ENCODE assay signal across 1 cellular context in genomic region chr19:15449620-15450527, GRCh38.
A peak's percentile ranks its signal among the peaks of the same experiment; 100 is the strongest.
TF ChIP-seq lines count a peak whose summit lies in the region.

A gene with protein sequence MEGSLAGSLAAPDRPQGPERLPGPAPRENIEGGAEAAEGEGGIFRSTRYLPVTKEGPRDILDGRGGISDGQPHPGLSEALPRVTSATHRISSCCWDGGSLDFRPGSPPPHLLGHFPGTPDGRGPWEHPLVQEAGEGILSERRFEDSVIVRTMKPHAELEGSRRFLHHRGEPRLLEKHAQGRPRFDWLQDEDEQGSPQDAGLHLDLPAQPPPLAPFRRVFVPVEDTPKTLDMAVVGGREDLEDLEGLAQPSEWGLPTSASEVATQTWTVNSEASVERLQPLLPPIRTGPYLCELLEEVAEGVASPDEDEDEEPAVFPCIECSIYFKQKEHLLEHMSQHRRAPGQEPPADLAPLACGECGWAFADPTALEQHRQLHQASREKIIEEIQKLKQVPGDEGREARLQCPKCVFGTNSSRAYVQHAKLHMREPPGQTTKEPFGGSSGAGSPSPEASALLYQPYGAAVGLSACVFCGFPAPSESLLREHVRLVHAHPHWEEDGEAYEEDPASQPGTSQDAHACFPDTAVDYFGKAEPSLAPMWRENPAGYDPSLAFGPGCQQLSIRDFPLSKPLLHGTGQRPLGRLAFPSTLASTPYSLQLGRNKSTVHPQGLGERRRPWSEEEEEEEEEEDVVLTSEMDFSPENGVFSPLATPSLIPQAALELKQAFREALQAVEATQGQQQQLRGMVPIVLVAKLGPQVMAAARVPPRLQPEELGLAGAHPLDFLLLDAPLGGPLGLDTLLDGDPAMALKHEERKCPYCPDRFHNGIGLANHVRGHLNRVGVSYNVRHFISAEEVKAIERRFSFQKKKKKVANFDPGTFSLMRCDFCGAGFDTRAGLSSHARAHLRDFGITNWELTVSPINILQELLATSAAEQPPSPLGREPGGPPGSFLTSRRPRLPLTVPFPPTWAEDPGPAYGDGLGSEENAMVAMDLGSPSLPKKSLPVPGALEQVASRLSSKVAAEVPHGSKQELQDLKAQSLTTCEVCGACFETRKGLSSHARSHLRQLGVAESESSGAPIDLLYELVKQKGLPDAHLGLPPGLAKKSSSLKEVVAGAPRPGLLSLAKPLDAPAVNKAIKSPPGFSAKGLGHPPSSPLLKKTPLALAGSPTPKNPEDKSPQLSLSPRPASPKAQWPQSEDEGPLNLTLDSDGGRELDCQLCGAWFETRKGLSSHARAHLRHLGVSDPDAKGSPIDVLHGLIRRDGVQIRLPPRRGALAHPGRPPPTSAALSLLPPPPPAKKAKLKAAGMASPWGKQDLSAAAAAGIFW (N-terminal part only) (minus strand): TSS chr19:15449956. CDS start chr19:15448307, 1,649 bp downstream.

TF ChIP-seq in HEK293, 187 proteins besides CTCF, POLR2A, EP300 and RAD21 (continued from another document and continues in another):
- TF ChIP-seq ZNF174 (tag by site-specific recombination; IDR thresholded peaks at IDR 0.05) (no peak), ZNF654 (tag by site-specific recombination; IDR thresholded peaks at IDR 0.05; ENCODE audit: low read depth) (no peak), REPIN1 (tag by site-specific recombination; IDR thresholded peaks at IDR 0.05; ENCODE audit: low read depth) (no peak), ZNF677 (tag by site-specific recombination; IDR thresholded peaks at IDR 0.05) (no peak), ZNF626 (tag by site-specific recombination; IDR thresholded peaks at IDR 0.05) (no peak), ZNF146 (tag by site-specific recombination; IDR thresholded peaks at IDR 0.05) (no peak), ZNF571 (tag by site-specific recombination; IDR thresholded peaks at IDR 0.05) (no peak), ZEB2 (tag by site-specific recombination; IDR thresholded peaks at IDR 0.05) (no peak), ZNF394 (tag by site-specific recombination; IDR thresholded peaks at IDR 0.05; ENCODE audit: borderline replicate concordance) (no peak), SP2 (tag by site-specific recombination; IDR thresholded peaks at IDR 0.05) (no peak), SETDB1 (IDR thresholded peaks at IDR 0.05; ENCODE audit: insufficient read length, low read length) (no peak), ZNF266 (tag by site-specific recombination; IDR thresholded peaks at IDR 0.05; ENCODE audit: low read depth) (no peak), GLI4 (tag by site-specific recombination; IDR thresholded peaks at IDR 0.05) (0 out of 2 replicates have a peak, but pooled peaks have one; percentile 17), ZNF596 (tag by site-specific recombination; IDR thresholded peaks at IDR 0.05) (no peak), ZNF664 (tag by site-specific recombination; IDR thresholded peaks at IDR 0.05) (no peak), ZNF23 (tag by site-specific recombination; IDR thresholded peaks at IDR 0.05; ENCODE audit: borderline replicate concordance) (no peak), ZNF629 (tag by site-specific recombination; IDR thresholded peaks at IDR 0.05) (no peak), ZNF645 (tag by site-specific recombination; IDR thresholded peaks at IDR 0.05) (no peak), ZNF624 (tag by site-specific recombination; IDR thresholded peaks at IDR 0.05) (no peak), ZNF707 (tag by site-specific recombination; IDR thresholded peaks at IDR 0.05) (no peak), ZNF510 (tag by site-specific recombination; IDR thresholded peaks at IDR 0.05; ENCODE audit: insufficient replicate concordance) (no peak), ZNF704 (tag by site-specific recombination; IDR thresholded peaks at IDR 0.05) (no peak), ZNF274 (IDR thresholded peaks at IDR 0.05; ENCODE audit: low read length) (no peak), ZNF274 (tag by site-specific recombination; IDR thresholded peaks at IDR 0.05; ENCODE audit: borderline replicate concordance) (no peak), ZNF549 (tag by site-specific recombination; IDR thresholded peaks at IDR 0.05) (no peak), ZNF639 (tag by site-specific recombination; IDR thresholded peaks at IDR 0.05) (no peak), ZNF692 (tag by site-specific recombination; IDR thresholded peaks at IDR 0.05) (no peak), ZBTB48 (tag by site-specific recombination; IDR thresholded peaks at IDR 0.05) (0 out of 2 replicates have a peak, but pooled peaks have one; percentile 41), ZNF138 (tag by site-specific recombination; IDR thresholded peaks at IDR 0.05; ENCODE audit: borderline replicate concordance) (no peak), ZNF112 (tag by site-specific recombination; IDR thresholded peaks at IDR 0.05) (no peak), GLIS2 (tag by site-specific recombination; IDR thresholded peaks at IDR 0.05) (no peak), MZF1 (tag by site-specific recombination; IDR thresholded peaks at IDR 0.05; ENCODE audit: borderline replicate concordance) (no peak), ZNF202 (tag by site-specific recombination; IDR thresholded peaks at IDR 0.05; ENCODE audit: borderline replicate concordance) (no peak), ZNF223 (tag by site-specific recombination; IDR thresholded peaks at IDR 0.05) (no peak), GLIS1 (tag by site-specific recombination; IDR thresholded peaks at IDR 0.05) (no peak), ZNF280C (tag by site-specific recombination; IDR thresholded peaks at IDR 0.05) (no peak), HOXA7 (CRISPR knock-in tag; IDR thresholded peaks at IDR 0.05; ENCODE audit: borderline replicate concordance) (no peak), ZNF248 (tag by site-specific recombination; IDR thresholded peaks at IDR 0.05) (no peak), ZNF133 (tag by site-specific recombination; IDR thresholded peaks at IDR 0.05) (peak; percentile 10; the same call in 1 of the 2 replicates), ZXDB (tag by site-specific recombination; IDR thresholded peaks at IDR 0.05) (0 out of 2 replicates have a peak, but pooled peaks have one; percentile 16), ZNF10 (tag by site-specific recombination; IDR thresholded peaks at IDR 0.05) (no peak), ZBTB21 (tag by site-specific recombination; IDR thresholded peaks at IDR 0.05) (no peak), ZFP41 (tag by site-specific recombination; IDR thresholded peaks at IDR 0.05; ENCODE audit: borderline replicate concordance) (no peak)
- TF ChIP-seq, protein P1, sequence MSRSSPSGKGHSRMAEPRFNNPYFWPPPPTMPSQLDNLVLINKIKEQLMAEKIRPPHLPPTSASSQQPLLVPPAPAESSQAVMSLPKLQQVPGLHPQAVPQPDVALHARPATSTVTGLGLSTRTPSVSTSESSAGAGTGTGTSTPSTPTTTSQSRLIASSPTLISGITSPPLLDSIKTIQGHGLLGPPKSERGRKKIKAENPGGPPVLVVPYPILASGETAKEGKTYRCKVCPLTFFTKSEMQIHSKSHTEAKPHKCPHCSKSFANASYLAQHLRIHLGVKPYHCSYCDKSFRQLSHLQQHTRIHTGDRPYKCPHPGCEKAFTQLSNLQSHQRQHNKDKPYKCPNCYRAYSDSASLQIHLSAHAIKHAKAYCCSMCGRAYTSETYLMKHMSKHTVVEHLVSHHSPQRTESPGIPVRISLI (tag by site-specific recombination; IDR thresholded peaks at IDR 0.05): no peak
- TF ChIP-seq, protein P2, sequence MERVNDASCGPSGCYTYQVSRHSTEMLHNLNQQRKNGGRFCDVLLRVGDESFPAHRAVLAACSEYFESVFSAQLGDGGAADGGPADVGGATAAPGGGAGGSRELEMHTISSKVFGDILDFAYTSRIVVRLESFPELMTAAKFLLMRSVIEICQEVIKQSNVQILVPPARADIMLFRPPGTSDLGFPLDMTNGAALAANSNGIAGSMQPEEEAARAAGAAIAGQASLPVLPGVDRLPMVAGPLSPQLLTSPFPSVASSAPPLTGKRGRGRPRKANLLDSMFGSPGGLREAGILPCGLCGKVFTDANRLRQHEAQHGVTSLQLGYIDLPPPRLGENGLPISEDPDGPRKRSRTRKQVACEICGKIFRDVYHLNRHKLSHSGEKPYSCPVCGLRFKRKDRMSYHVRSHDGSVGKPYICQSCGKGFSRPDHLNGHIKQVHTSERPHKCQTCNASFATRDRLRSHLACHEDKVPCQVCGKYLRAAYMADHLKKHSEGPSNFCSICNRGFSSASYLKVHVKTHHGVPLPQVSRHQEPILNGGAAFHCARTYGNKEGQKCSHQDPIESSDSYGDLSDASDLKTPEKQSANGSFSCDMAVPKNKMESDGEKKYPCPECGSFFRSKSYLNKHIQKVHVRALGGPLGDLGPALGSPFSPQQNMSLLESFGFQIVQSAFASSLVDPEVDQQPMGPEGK (tag by site-specific recombination; IDR thresholded peaks at IDR 0.05): no peak; the same call in none of the 2 replicates
- TF ChIP-seq, protein P3, sequence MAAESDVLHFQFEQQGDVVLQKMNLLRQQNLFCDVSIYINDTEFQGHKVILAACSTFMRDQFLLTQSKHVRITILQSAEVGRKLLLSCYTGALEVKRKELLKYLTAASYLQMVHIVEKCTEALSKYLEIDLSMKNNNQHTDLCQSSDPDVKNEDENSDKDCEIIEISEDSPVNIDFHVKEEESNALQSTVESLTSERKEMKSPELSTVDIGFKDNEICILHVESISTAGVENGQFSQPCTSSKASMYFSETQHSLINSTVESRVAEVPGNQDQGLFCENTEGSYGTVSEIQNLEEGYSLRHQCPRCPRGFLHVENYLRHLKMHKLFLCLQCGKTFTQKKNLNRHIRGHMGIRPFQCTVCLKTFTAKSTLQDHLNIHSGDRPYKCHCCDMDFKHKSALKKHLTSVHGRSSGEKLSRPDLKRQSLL (tag by site-specific recombination; IDR thresholded peaks at IDR 0.05): no peak
- TF ChIP-seq, protein P4, sequence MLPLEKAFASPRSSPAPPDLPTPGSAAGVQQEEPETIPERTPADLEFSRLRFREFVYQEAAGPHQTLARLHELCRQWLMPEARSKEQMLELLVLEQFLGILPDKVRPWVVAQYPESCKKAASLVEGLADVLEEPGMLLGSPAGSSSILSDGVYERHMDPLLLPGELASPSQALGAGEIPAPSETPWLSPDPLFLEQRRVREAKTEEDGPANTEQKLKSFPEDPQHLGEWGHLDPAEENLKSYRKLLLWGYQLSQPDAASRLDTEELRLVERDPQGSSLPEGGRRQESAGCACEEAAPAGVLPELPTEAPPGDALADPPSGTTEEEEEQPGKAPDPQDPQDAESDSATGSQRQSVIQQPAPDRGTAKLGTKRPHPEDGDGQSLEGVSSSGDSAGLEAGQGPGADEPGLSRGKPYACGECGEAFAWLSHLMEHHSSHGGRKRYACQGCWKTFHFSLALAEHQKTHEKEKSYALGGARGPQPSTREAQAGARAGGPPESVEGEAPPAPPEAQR (tag by site-specific recombination; IDR thresholded peaks at IDR 0.05): no peak
- TF ChIP-seq, protein P5, sequence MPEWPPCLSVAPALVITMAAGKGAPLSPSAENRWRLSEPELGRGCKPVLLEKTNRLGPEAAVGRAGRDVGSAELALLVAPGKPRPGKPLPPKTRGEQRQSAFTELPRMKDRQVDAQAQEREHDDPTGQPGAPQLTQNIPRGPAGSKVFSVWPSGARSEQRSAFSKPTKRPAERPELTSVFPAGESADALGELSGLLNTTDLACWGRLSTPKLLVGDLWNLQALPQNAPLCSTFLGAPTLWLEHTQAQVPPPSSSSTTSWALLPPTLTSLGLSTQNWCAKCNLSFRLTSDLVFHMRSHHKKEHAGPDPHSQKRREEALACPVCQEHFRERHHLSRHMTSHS (tag by site-specific recombination; IDR thresholded peaks at IDR 0.05): no peak
